13 cellular contexts compared by ENCODE assay signal in the genomic region with DNA sequence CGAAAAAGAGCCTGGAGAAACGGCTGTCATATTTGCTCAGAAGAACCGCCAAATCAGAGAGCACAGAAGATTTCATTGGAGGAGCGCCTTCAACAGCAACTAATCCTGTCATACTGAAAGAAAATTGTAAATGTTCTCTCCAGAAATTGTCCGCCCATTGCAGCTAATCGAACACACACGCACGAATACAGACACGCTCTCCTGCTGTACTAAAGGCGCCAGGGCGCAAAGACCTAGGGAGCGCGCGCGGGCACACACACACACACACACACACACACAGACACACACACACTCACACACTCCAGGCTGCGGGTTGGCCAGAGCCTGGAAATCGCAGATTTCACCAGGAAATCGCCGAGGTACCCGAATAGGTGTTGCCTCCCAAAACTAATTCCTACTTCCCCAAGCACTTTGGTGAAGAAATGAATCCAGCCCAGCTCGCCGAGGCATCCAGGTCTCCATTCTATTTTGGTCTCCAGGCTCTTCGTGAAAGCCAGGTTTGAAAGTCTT. TPM values are rescaled to one million over a fixed set of nuclear protein-coding genes. Genes with fewer than 3 reads are reported as not detected.
DNase-seq lines count a peak whose midpoint lies in the region; ATAC-seq and TF ChIP-seq lines count a peak whose summit lies in the region.
"Had no signal": no experiment of that assay in that cellular context is flagged by ENCODE, and none has a peak within 500 bp of the region (broad histone marks: within the 10 kb centered on the region; RNA-seq: fewer than 3 reads in every experiment).

A gene (plus strand): TSS at position 157 of the 510 bp plus-strand sequence. CDS start 146,214 bp downstream, outside the sequence.

- H3K27ac Mint-ChIP-seq in CD4-positive, alpha-beta T cell = no peak within 1 kb of the TSS
- H3K27ac Mint-ChIP-seq: activated naive CD8-positive, alpha-beta T cell treated with anti-CD3 and anti-CD28 coated beads for 36 hours; CD8-positive, alpha-beta memory T cell had no signal

- H2BK120ac ChIP-seq in mesenchymal stem cell (ENCODE audit: low read depth, low read length) = peak within 1 kb of the TSS; percentile 38

- peaks cover 44% of the 10 kb centered on the region for H3K27me3 Mint-ChIP-seq in CD4-positive, alpha-beta T cell

- H3K4ac ChIP-seq in mesenchymal stem cell (ENCODE audit: low read depth in 1 of 2, low read length in 2 of 2) = peak within 1 kb of the TSS in 1 of 2 experiments; percentile 59

- intact Hi-C loops in dorsolateral prefrontal cortex (cut with DNase I) (no loop called here), mucosa of descending colon (cut with DNase I, micrococcal nuclease) (no loop called here)
- intact Hi-C loops in CD4-positive, alpha-beta T cell (cut with DNase I, micrococcal nuclease) = no loop called here

- H3K79me2 ChIP-seq in ACC112 (ENCODE audit: control insufficient read depth, insufficient read depth, low read length, unreplicated experiment) = no peaks in the 10 kb centered on the region

- POLR2A ChIA-PET in CD4-positive, alpha-beta T cell (lab: Charles Lee) = no interaction called here

- no peak within 1 kb of the TSS for H2BK5ac ChIP-seq in mesenchymal stem cell (ENCODE audit: low read depth, low read length, poor library complexity, severe bottlenecking)

- no peaks in the 10 kb centered on the region for H3K4me1 Mint-ChIP-seq in CD4-positive, alpha-beta T cell (ENCODE audit: low read depth)
- H3K4me1 Mint-ChIP-seq: activated naive CD8-positive, alpha-beta T cell treated with anti-CD3 and anti-CD28 coated beads for 36 hours; CD8-positive, alpha-beta memory T cell had no signal

- CTCF ChIA-PET in CD4-positive, alpha-beta T cell (lab: Charles Lee) = no interaction called here

- H2AFZ ChIP-seq in ACC112 (ENCODE audit: low read length, unreplicated experiment) (peak within 1 kb of the TSS; percentile 65), mesenchymal stem cell (ENCODE audit: low read depth, low read length) (peak within 1 kb of the TSS; percentile 46)

- H3K4me3 ChIP-seq in ACC112 (ENCODE audit: low read depth, low read length) (peak within 1 kb of the TSS; percentile 75), dorsolateral prefrontal cortex (peak within 1 kb of the TSS; percentile 16 to 73 (median 50)), mesenchymal stem cell (ENCODE audit: insufficient read depth in 1 of 2, low read depth in 1 of 2, low read length in 2 of 2) (peak within 1 kb of the TSS in 1 of 2 experiments; percentile 58), mucosa of descending colon (no peak within 1 kb of the TSS)

- no peak within 1 kb of the TSS for H3K9ac ChIP-seq in mesenchymal stem cell (ENCODE audit: low read length)

- H3K9me3 ChIP-seq in mesenchymal stem cell (ENCODE audit: control insufficient read depth, low read length) = no peaks in the 10 kb centered on the region
- no peaks in the 10 kb centered on the region for H3K9me3 ChIP-seq in mucosa of descending colon
- H3K9me3 ChIP-seq in CD4-positive, alpha-beta T cell (ENCODE audit: control insufficient read depth, low read length) = no peaks in the 10 kb centered on the region

- 2% methylated on average over 23 of the region's 23 CpGs for WGBS in mesenchymal stem cell

- TF ChIP-seq CTCF in dorsolateral prefrontal cortex (IDR thresholded peaks at IDR 0.05 in 54 of 56, conservative IDR thresholded peaks at IDR 0.05 in 2 of 56; ENCODE audit: low read depth in 1 of 56, partially characterized antibody in 56 of 56) = no peak
- no peak for TF ChIP-seq CTCF in mucosa of descending colon (IDR thresholded peaks at IDR 0.05)
- TF ChIP-seq CTCF in CD4-positive, alpha-beta T cell (IDR thresholded peaks at IDR 0.05) = no peak

- H3K18ac ChIP-seq in mesenchymal stem cell (ENCODE audit: low read depth in 1 of 2, low read length in 2 of 2) = peak within 1 kb of the TSS; percentile 64 to 89

- DNase-seq in LHCN-M2 (ENCODE audit: low read depth) (peak; percentile 29), dorsolateral prefrontal cortex (peak in 3 of 10 donors; percentile 29 to 40 (median 33)), mesenchymal stem cell (peak; percentile 83), mucosa of descending colon (no peak), COLO829 (ENCODE audit: low spot score) (no peak), SKM-1 (lab: John Stamatoyannopoulos, UW; ENCODE audit: unreplicated experiment) (no peak)
- DNase-seq in CD4-positive, alpha-beta T cell = no peak
- DNase-seq: activated naive CD8-positive, alpha-beta T cell treated with anti-CD3 and anti-CD28 coated beads for 36 hours; CD8-positive, alpha-beta memory T cell; SIG-M5 had no signal

- no peak within 1 kb of the TSS for H2AK5ac ChIP-seq in mesenchymal stem cell (ENCODE audit: low read length, severe bottlenecking)

- H3K9me3 Mint-ChIP-seq in CD4-positive, alpha-beta T cell = no peaks in the 10 kb centered on the region
- H3K9me3 Mint-ChIP-seq: activated naive CD8-positive, alpha-beta T cell treated with anti-CD3 and anti-CD28 coated beads for 36 hours had no signal

- H3K27me3 ChIP-seq in ACC112 (ENCODE audit: insufficient read depth, low read length) = peaks cover 92% of the 10 kb centered on the region
- peaks cover 0 to 59% (median 29%) of the 10 kb centered on the region in 45 donors for H3K27me3 ChIP-seq in dorsolateral prefrontal cortex
- H3K27me3 ChIP-seq in mesenchymal stem cell (ENCODE audit: control insufficient read depth in 1 of 2, insufficient read depth in 1 of 2, low read length in 2 of 2) = peaks cover 49 to 58% of the 10 kb centered on the region in 2 experiments
- peaks cover 31% of the 10 kb centered on the region for H3K27me3 ChIP-seq in CD4-positive, alpha-beta T cell (ENCODE audit: control insufficient read depth, insufficient read depth, low read length)

- peak within 1 kb of the TSS; percentile 78 for H4K8ac ChIP-seq in mesenchymal stem cell (ENCODE audit: low read length)

- H2BK15ac ChIP-seq in mesenchymal stem cell (ENCODE audit: low read depth, poor library complexity, severe bottlenecking) = peak within 1 kb of the TSS; percentile 44

- H3K23ac ChIP-seq in mesenchymal stem cell (ENCODE audit: low read length in 2 of 2) = peak within 1 kb of the TSS; percentile 34 to 37

- H3K27ac ChIP-seq in ACC112 (ENCODE audit: low read depth, low read length) (no peak within 1 kb of the TSS), dorsolateral prefrontal cortex (peak within 1 kb of the TSS in 12 of 59 donors; percentile 5 to 53 (median 18)), mesenchymal stem cell (ENCODE audit: low read length, poor library complexity, severe bottlenecking) (no peak within 1 kb of the TSS)
- H3K27ac ChIP-seq in CD4-positive, alpha-beta T cell (ENCODE audit: low read depth, low read length) = no peak within 1 kb of the TSS

- peak within 1 kb of the TSS; percentile 99 for H3K4me2 ChIP-seq in mesenchymal stem cell (ENCODE audit: low read length, poor library complexity, severe bottlenecking)

- H3K36me3 Mint-ChIP-seq in CD4-positive, alpha-beta T cell (ENCODE audit: low read depth) = no peaks in the 10 kb centered on the region
- H3K36me3 Mint-ChIP-seq: activated naive CD8-positive, alpha-beta T cell treated with anti-CD3 and anti-CD28 coated beads for 36 hours; CD8-positive, alpha-beta memory T cell had no signal

- H2BK12ac ChIP-seq in mesenchymal stem cell (ENCODE audit: low read length in 2 of 2) = peak within 1 kb of the TSS; percentile 32 to 73

- no peak within 1 kb of the TSS for H3K4me3 Mint-ChIP-seq in CD4-positive, alpha-beta T cell
- H3K4me3 Mint-ChIP-seq: activated naive CD8-positive, alpha-beta T cell treated with anti-CD3 and anti-CD28 coated beads for 36 hours; CD8-positive, alpha-beta memory T cell had no signal

- no peaks in the 10 kb centered on the region for H3K36me3 ChIP-seq in ACC112 (ENCODE audit: insufficient read depth, low read length)
- no peaks in the 10 kb centered on the region for H3K36me3 ChIP-seq in mesenchymal stem cell (ENCODE audit: control insufficient read depth in 1 of 2, insufficient read depth in 2 of 2, low read depth in 1 of 2, low read length in 2 of 2)
- H3K36me3 ChIP-seq in mucosa of descending colon (ENCODE audit: low read depth) = no peaks in the 10 kb centered on the region

- no peak for ATAC-seq in mucosa of descending colon
- ATAC-seq in CD4-positive, alpha-beta T cell (ENCODE audit: poor library complexity) = no peak

- H3K4me1 ChIP-seq in ACC112 (ENCODE audit: control insufficient read depth, insufficient read depth, low read length, unreplicated experiment) = peaks cover 9% of the 10 kb centered on the region
- peaks cover 30% of the 10 kb centered on the region for H3K4me1 ChIP-seq in mesenchymal stem cell (ENCODE audit: control insufficient read depth, insufficient read depth, low read depth, low read length)
- H3K4me1 ChIP-seq in mucosa of descending colon (ENCODE audit: low read depth) = no peaks in the 10 kb centered on the region

- H4K91ac ChIP-seq in mesenchymal stem cell (ENCODE audit: low read length) = peak within 1 kb of the TSS; percentile 78

- no peaks in the 10 kb centered on the region for H3K79me1 ChIP-seq in mesenchymal stem cell (replicated peaks; ENCODE audit: low read length, poor library complexity, severe bottlenecking)

- H3K14ac ChIP-seq in mesenchymal stem cell (ENCODE audit: low read length in 2 of 2) = peak within 1 kb of the TSS in 1 of 2 experiments; percentile 83

RNA-seq across cellular contexts. Expression of the gene that starts here (rescaled TPM):
- total RNA-seq in LHCN-M2 (2014; rRNA removed) = 0.06 TPM in 1 of 2 replicates, not detected in the other
- 0.41 TPM for polyA plus RNA-seq in LHCN-M2 (2012)
- total RNA-seq in dorsolateral prefrontal cortex = 10 to 100 TPM in 18 of 120 experiments, 1 to 10 TPM in 102; 1.4 to 15.9 (median 7.3) TPM
- 36.0 TPM for polyA plus RNA-seq in mesenchymal stem cell (2013, experiment 1 of 2)
- 35.0 TPM for polyA plus RNA-seq in mesenchymal stem cell (2013, experiment 2 of 2)
- total RNA-seq in mucosa of descending colon = 10 to 100 TPM in 1 of 3 donors, 1 to 10 TPM in 2; 1.4 to 84.0 (median 7.4) TPM
- total RNA-seq in CD4-positive, alpha-beta T cell = not detected
- total RNA-seq: activated naive CD8-positive, alpha-beta T cell treated with anti-CD3 and anti-CD28 coated beads for 36 hours; CD8-positive, alpha-beta memory T cell; HT1080 had no signal
- polyA plus RNA-seq: CD8-positive, alpha-beta memory T cell; keratinocyte had no signal

Comparison
In these comparisons a context has a peak if more than half of its experiments do, and no peak if none do; other contexts are left out.
1. Peak in DNase-seq in LHCN-M2; RNA of the gene not detected or under 1 TPM.